Comparison of ENCODE assay signal across 1 cellular context in genomic region chr17:37828313-37829124, GRCh38.
TF ChIP-seq lines count a peak whose summit lies in the region.

No MANE protein-coding gene starts in this region.

TF ChIP-seq in K562, 482 proteins besides CTCF, POLR2A, EP300 and RAD21 (continued from another document and continues in another):
- TF ChIP-seq TFAP4 (CRISPR knock-in tag; IDR thresholded peaks at IDR 0.05; ENCODE audit: borderline replicate concordance) (no peak), ZNF717 (CRISPR knock-in tag; IDR thresholded peaks at IDR 0.05) (no peak), STAT5B (CRISPR knock-in tag; IDR thresholded peaks at IDR 0.05) (no peak), LCOR (CRISPR knock-in tag; IDR thresholded peaks at IDR 0.05) (no peak), CUX1 (CRISPR knock-in tag; IDR thresholded peaks at IDR 0.05) (no peak), HMBOX1 (IDR thresholded peaks at IDR 0.05) (no peak), SMARCB1 (IDR thresholded peaks at IDR 0.05; ENCODE audit: insufficient read length, low read depth) (no peak), FOXP1 (CRISPR knock-in tag; IDR thresholded peaks at IDR 0.05) (no peak), GTF3C2 (IDR thresholded peaks at IDR 0.05; ENCODE audit: borderline replicate concordance, extremely low read depth, insufficient read length) (no peak), ZNF197 (CRISPR knock-in tag; IDR thresholded peaks at IDR 0.05; ENCODE audit: low read depth) (no peak), MAFG (tag; conservative IDR thresholded peaks at IDR 0.05) (peak; percentile 98), KDM5B (IDR thresholded peaks at IDR 0.05; ENCODE audit: insufficient replicate concordance, low read depth, low read length) (no peak), NR4A1 (CRISPR knock-in tag; IDR thresholded peaks at IDR 0.05) (no peak), NR4A1 (tag; IDR thresholded peaks at IDR 0.05) (peak; percentile 75), NFE2 (IDR thresholded peaks at IDR 0.05; ENCODE audit: low read depth) (peak; percentile 90), KLF6 (CRISPR knock-in tag; IDR thresholded peaks at IDR 0.05; ENCODE audit: borderline replicate concordance) (0 out of 2 replicates have a peak, but pooled peaks have one; percentile 13), MCM5 (IDR thresholded peaks at IDR 0.05; ENCODE audit: low read depth) (no peak), ZNF589 (CRISPR knock-in tag; IDR thresholded peaks at IDR 0.05; ENCODE audit: low read depth) (peak; percentile 62; the same call in 1 of the 2 replicates), ARID1B (IDR thresholded peaks at IDR 0.05) (peak; percentile 69; the same call in 1 of the 2 replicates), GABPB1 (CRISPR knock-in tag; IDR thresholded peaks at IDR 0.05) (no peak), MGA (IDR thresholded peaks at IDR 0.05) (peak; percentile 71), CXXC5 (CRISPR knock-in tag; IDR thresholded peaks at IDR 0.05) (peak; percentile 27; the same call in 1 of the 2 replicates), ZEB2 (IDR thresholded peaks at IDR 0.05) (peak; percentile 69; the same call in 1 of the 2 replicates), ZNF780A (CRISPR knock-in tag; IDR thresholded peaks at IDR 0.05) (no peak), DEAF1 (CRISPR knock-in tag; IDR thresholded peaks at IDR 0.05) (no peak), ZNF121 (CRISPR knock-in tag; conservative IDR thresholded peaks at IDR 0.05) (no peak), TGIF2 (CRISPR knock-in tag; IDR thresholded peaks at IDR 0.05) (no peak), MYNN (IDR thresholded peaks at IDR 0.05) (no peak), MYNN (CRISPR knock-in tag; IDR thresholded peaks at IDR 0.05) (no peak), CBFB (CRISPR knock-in tag; IDR thresholded peaks at IDR 0.05) (no peak), NFATC3 (IDR thresholded peaks at IDR 0.05) (peak; percentile 85), POLR2G (IDR thresholded peaks at IDR 0.05; ENCODE audit: low read depth, low read length) (no peak), HDAC2 (IDR thresholded peaks at IDR 0.05) (no peak), FOSL1 (tag; conservative IDR thresholded peaks at IDR 0.05) (peak; percentile 90), ZNF23 (CRISPR knock-in tag; IDR thresholded peaks at IDR 0.05) (no peak), CREB1 (IDR thresholded peaks at IDR 0.05) (no peak), CREB1 (CRISPR knock-in tag; IDR thresholded peaks at IDR 0.05) (no peak), ZBTB34 (CRISPR knock-in tag; IDR thresholded peaks at IDR 0.05) (no peak)
